In the genomic region with DNA sequence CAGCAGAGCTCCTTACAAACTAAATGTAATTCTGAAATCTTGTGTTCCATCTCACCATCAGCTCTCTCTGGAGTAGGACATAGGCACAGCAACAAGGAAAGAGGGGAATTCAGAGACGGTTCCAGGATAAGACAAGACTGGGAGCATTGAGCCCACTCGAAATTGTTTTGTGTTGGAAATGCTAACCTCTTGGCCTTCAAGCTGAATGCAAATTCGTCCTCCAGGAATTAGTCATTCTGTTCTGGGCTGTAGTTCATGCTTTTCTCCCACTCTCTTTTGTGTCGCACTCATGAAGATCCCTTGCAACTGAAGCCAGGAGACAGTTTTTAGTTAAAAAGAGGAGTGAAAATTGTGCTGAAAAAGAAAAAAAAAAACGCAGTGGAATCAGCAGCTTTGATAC, we compare ENCODE assay signal across 9 cellular contexts.
DNase-seq lines count a peak whose midpoint lies in the region; ATAC-seq lines count a peak whose summit lies in the region.
"Had no signal": no experiment of that assay in that cellular context is flagged by ENCODE, and none has a peak within 500 bp of the region (broad histone marks: within the 10 kb centered on the region; RNA-seq: fewer than 3 reads in every experiment).

No MANE protein-coding gene starts in this region.

- H2BK120ac ChIP-seq in mesendoderm (ENCODE audit: low read depth, low read length) = no peak overlapping the region

- H3K56ac ChIP-seq in mesendoderm (ENCODE audit: low read length) = no peak overlapping the region

- WGBS in mesendoderm (ENCODE audit: extremely low coverage, insufficient coverage, low lambda C conversion rate) = no CpG with 5 or more reads among the region's 5 CpGs

- no peaks in the 10 kb centered on the region for H3K79me1 ChIP-seq in mesendoderm (ENCODE audit: low read length)

- in situ Hi-C loops in ACHN (cut with HindIII; ENCODE audit: low pct_ligation_motif_present, low pct_unique_long_range_greater_than_20kb, low sequenced_read_pairs) = no loop called here

- no peak overlapping the region for H4K8ac ChIP-seq in mesendoderm (ENCODE audit: low read depth, low read length)

- ATAC-seq in GM18907 (IDR thresholded peaks at IDR 0.05; ENCODE audit: unreplicated experiment) (peak; percentile 78), HG02588 (IDR thresholded peaks at IDR 0.05; ENCODE audit: unreplicated experiment) (peak; percentile 89), HG03442 (IDR thresholded peaks at IDR 0.05; ENCODE audit: unreplicated experiment) (peak; percentile 96), HG03280 (IDR thresholded peaks at IDR 0.05; ENCODE audit: unreplicated experiment) (no peak)

- H3K23ac ChIP-seq in mesendoderm (ENCODE audit: low read length) = no peak overlapping the region

- H3K4ac ChIP-seq in mesendoderm (ENCODE audit: low read depth, low read length) = no peak overlapping the region

- H3K4me2 ChIP-seq in mesendoderm (ENCODE audit: low read length) = no peak overlapping the region

- DNase-seq in mesendoderm = peak; percentile 50
- DNase-seq in NAMALWA (ENCODE audit: low spot score) = no peak
- DNase-seq in activated gamma-delta T cell treated with Interleukin-2 at 50 U/mL for 16 hours = no peak
- DNase-seq in ACHN = no peak
- DNase-seq: SHP77 treated with DMSO at 0.1 percent for 48 hours had no signal

- H3K9ac ChIP-seq in mesendoderm (ENCODE audit: low read length) = no peak overlapping the region

- H3K4me3 ChIP-seq in mesendoderm (ENCODE audit: low read length) = no peak overlapping the region

- H3K36me3 ChIP-seq in mesendoderm (ENCODE audit: control insufficient read depth, insufficient read depth, low read length) = no peaks in the 10 kb centered on the region

- peak overlapping the region; percentile 36 for H2BK15ac ChIP-seq in mesendoderm (replicated peaks; ENCODE audit: low read depth)

- H3K27me3 ChIP-seq in mesendoderm (ENCODE audit: insufficient read depth, low read length, poor library complexity) = no peaks in the 10 kb centered on the region

- no peak overlapping the region for H3K18ac ChIP-seq in mesendoderm (ENCODE audit: low read length)

- no peak overlapping the region for H4K5ac ChIP-seq in mesendoderm (ENCODE audit: low read length)

- H2AK5ac ChIP-seq in mesendoderm (ENCODE audit: low read length) = no peak overlapping the region

- no peaks in the 10 kb centered on the region for H3K79me2 ChIP-seq in mesendoderm (ENCODE audit: control insufficient read depth, insufficient read depth, low read length)

- no peaks in the 10 kb centered on the region for H3K4me1 ChIP-seq in mesendoderm (ENCODE audit: control insufficient read depth, low read depth, low read length)

- no peak overlapping the region for H3K27ac ChIP-seq in mesendoderm (ENCODE audit: low read depth, low read length)

- H2BK5ac ChIP-seq in mesendoderm (ENCODE audit: low read length) = no peak overlapping the region
